Comparison of ENCODE assay signal across 23 cellular contexts in the genomic region with DNA sequence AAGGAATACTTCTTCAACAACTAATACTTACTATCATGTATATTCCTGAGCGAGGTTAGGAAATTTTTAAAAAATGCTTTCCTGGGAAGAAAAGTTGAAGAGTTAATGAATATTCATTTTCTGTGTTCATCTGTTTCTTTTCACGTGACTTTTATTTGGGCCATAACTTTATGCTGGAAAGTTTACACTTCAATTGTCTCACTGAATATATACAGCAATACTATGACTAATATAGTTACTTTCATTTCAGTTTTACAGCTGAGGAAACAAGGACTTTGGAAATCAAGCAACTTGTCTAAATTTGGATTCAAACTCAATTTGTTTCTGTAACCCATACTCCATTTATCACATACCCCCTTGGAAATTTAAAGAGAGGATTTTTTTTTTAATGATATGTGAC.
A peak's percentile ranks its signal among the peaks of the same experiment; 100 is the strongest.
DNase-seq lines count a peak whose midpoint lies in the region; ATAC-seq and TF ChIP-seq lines count a peak whose summit lies in the region.
"Had no signal": no experiment of that assay in that cellular context is flagged by ENCODE, and none has a peak within 500 bp of the region (broad histone marks: within the 10 kb centered on the region; RNA-seq: fewer than 3 reads in every experiment).

No MANE protein-coding gene starts in this region.

- dilution Hi-C loops in IMR-90 (cut with HindIII; ENCODE audit: low sequenced_read_pairs, unreplicated experiment): no loop called here
- dilution Hi-C loops in mammary epithelial cell (cut with HindIII; ENCODE audit: low sequenced_read_pairs): no loop called here

- H3K23ac ChIP-seq in IMR-90 (ENCODE audit: low read depth, low read length) (no peak overlapping the region), mesenchymal stem cell (ENCODE audit: low read length in 2 of 2) (no peak overlapping the region)

- intact Hi-C loops in IMR-90 (cut with micrococcal nuclease) (loop anchor here (10.0 kb wide), 1 partner anchor 209 kb away; no protein-coding TSS in a partner anchor), mammary epithelial cell (cut with micrococcal nuclease) (no loop called here), body of pancreas (cut with DNase I) (no loop called here)

- H3K27ac ChIP-seq in IMR-90 (ENCODE audit: insufficient read depth, low read length): no peak overlapping the region
- no peak overlapping the region for H3K27ac ChIP-seq in mammary epithelial cell (ENCODE audit: insufficient read depth, low read depth, low read length)
- no peak overlapping the region for H3K27ac ChIP-seq in mesenchymal stem cell (ENCODE audit: low read length, poor library complexity, severe bottlenecking)
- H3K27ac ChIP-seq in body of pancreas: no peak overlapping the region
- H3K27ac ChIP-seq: C4-2B, epithelial cell of prostate, foreskin keratinocyte, skin epidermis, upper lobe of right lung, WERI-Rb-1 had no signal

- DNase-seq in ELR (ENCODE audit: low read depth) (peak; percentile 35), IMR-90 (peak; percentile 51), mammary epithelial cell (peak; percentile 29), mesenchymal stem cell (peak; percentile 37), body of pancreas (no peak), DMS53 treated with DMSO at 0.1 percent for 48 hours (lab: John Stamatoyannopoulos, UW; ENCODE audit: unreplicated experiment) (no peak)
- DNase-seq: activated CD4-positive, alpha-beta T cell treated with anti-CD3 and anti-CD28 coated beads, Interleukin-2, amount 50 U/mL, for 1 hour; aorta; central memory CD4-positive, alpha-beta T cell; foreskin keratinocyte; mesendoderm; NCI-H1092; NCI-H187 treated with DMSO at 0.1 percent for 48 hours; NCI-H526; nucleus accumbens; stimulated activated CD4-positive, alpha-beta T cell treated with anti-CD3 and anti-CD28 coated beads, Interleukin-2, amount 100 ng/mL, for 24 hours; upper lobe of right lung; WERI-Rb-1 had no signal

- H2AK9ac ChIP-seq in IMR-90 (replicated peaks; ENCODE audit: low read depth, low read length, poor library complexity): no peak overlapping the region

- CTCF ChIA-PET in IMR-90 (lab: Yijun Ruan, JAX) (no interaction called here), mammary epithelial cell (lab: Charles Lee; ENCODE audit: low non-redundant PET) (no interaction called here)

- no peaks in the 10 kb centered on the region for H3K9me3 ChIP-seq in IMR-90 (ENCODE audit: control insufficient read depth, insufficient read depth, low read length)
- no peaks in the 10 kb centered on the region for H3K9me3 ChIP-seq in mammary epithelial cell (replicated peaks; ENCODE audit: insufficient read depth, low read length)
- no peaks in the 10 kb centered on the region for H3K9me3 ChIP-seq in mesenchymal stem cell (ENCODE audit: control insufficient read depth, low read length)
- no peaks in the 10 kb centered on the region for H3K9me3 ChIP-seq in body of pancreas
- H3K9me3 ChIP-seq: upper lobe of right lung had no signal

- no peaks in the 10 kb centered on the region for H4K20me1 ChIP-seq in IMR-90 (ENCODE audit: insufficient read depth, low read length)
- H4K20me1 ChIP-seq in mammary epithelial cell (ENCODE audit: insufficient read depth, low read length): no peaks in the 10 kb centered on the region

- H4K5ac ChIP-seq in IMR-90 (ENCODE audit: low read depth, low read length): no peak overlapping the region

- TF ChIP-seq CTCF in IMR-90 (conservative IDR thresholded peaks at IDR 0.05; ENCODE audit: low read depth, low read length): no peak
- TF ChIP-seq CTCF in mammary epithelial cell (conservative IDR thresholded peaks at IDR 0.05 in 1 of 2, IDR thresholded peaks at IDR 0.05 in 1 of 2; ENCODE audit: extremely low read depth in 1 of 2, insufficient read depth in 1 of 2, low read depth in 1 of 2, low read length in 2 of 2): no peak
- no peak for TF ChIP-seq CTCF in body of pancreas (IDR thresholded peaks at IDR 0.05)

- H3K9ac ChIP-seq in IMR-90 (ENCODE audit: low read depth, low read length): no peak overlapping the region
- peak overlapping the region; percentile 4 for H3K9ac ChIP-seq in mammary epithelial cell (ENCODE audit: insufficient read depth, low read length)
- peak overlapping the region; percentile 15 for H3K9ac ChIP-seq in mesenchymal stem cell (ENCODE audit: low read length)

- TF ChIP-seq RAD21 in IMR-90 (IDR thresholded peaks at IDR 0.05; ENCODE audit: low read length): no peak

- BruUV-seq in IMR-90 (replicated peaks; lab: Mats Ljungman, UMichigan): no TSS peak
- no TSS peak for BruUV-seq in mammary epithelial cell (replicated peaks; lab: Mats Ljungman, UMichigan)

- no peak overlapping the region for H2BK12ac ChIP-seq in mesenchymal stem cell (ENCODE audit: low read length in 2 of 2)

- TF ChIP-seq POLR2A in IMR-90 (IDR thresholded peaks at IDR 0.05; ENCODE audit: low read depth, low read length) (no peak), body of pancreas (IDR thresholded peaks at IDR 0.05) (no peak)

- H3K27me3 ChIP-seq in IMR-90 (ENCODE audit: control insufficient read depth, insufficient read depth, low read length) (no peaks in the 10 kb centered on the region), mammary epithelial cell (ENCODE audit: insufficient read depth, low read length) (no peaks in the 10 kb centered on the region), mesenchymal stem cell (ENCODE audit: control insufficient read depth in 1 of 2, insufficient read depth in 1 of 2, low read length in 2 of 2) (no peaks in the 10 kb centered on the region), body of pancreas (no peaks in the 10 kb centered on the region)
- H3K27me3 ChIP-seq: foreskin keratinocyte, upper lobe of right lung had no signal

- H4K8ac ChIP-seq in IMR-90 (ENCODE audit: low read depth in 2 of 2, low read length in 2 of 2) (no peak overlapping the region), mesenchymal stem cell (ENCODE audit: low read length) (no peak overlapping the region)

- peaks cover 4% of the 10 kb centered on the region; the same call in 1 of the 2 replicates for H3K4me1 ChIP-seq in IMR-90 (ENCODE audit: control insufficient read depth, insufficient read depth, low read length)
- H3K4me1 ChIP-seq in mammary epithelial cell (ENCODE audit: insufficient read depth, low read length): peaks cover 7% of the 10 kb centered on the region
- peaks cover 5% of the 10 kb centered on the region for H3K4me1 ChIP-seq in mesenchymal stem cell (ENCODE audit: control insufficient read depth, insufficient read depth, low read depth, low read length)
- no peaks in the 10 kb centered on the region for H3K4me1 ChIP-seq in body of pancreas
- H3K4me1 ChIP-seq: upper lobe of right lung had no signal

- H2AK5ac ChIP-seq in IMR-90 (ENCODE audit: low read depth, low read length) (no peak overlapping the region), mesenchymal stem cell (ENCODE audit: low read length, severe bottlenecking) (no peak overlapping the region)

- no peaks in the 10 kb centered on the region; the same call in 1 of the 2 replicates for H3K9me1 ChIP-seq in IMR-90 (ENCODE audit: insufficient read depth, low read length)

- no peak overlapping the region for H3K56ac ChIP-seq in IMR-90 (ENCODE audit: extremely low read depth, insufficient read depth, low read length)

- ATAC-seq in IMR-90 (ENCODE audit: low read depth) (no peak), body of pancreas (no peak), GM19324 (IDR thresholded peaks at IDR 0.05; ENCODE audit: low FRiP score, unreplicated experiment) (no peak)
- ATAC-seq: activated T-helper 17 cell treated with anti-CD3 and anti-CD28 coated beads, Interleukin-2, amount 50 U/mL, for 72 hours; foreskin keratinocyte; upper lobe of right lung had no signal

- peaks cover 0 to 9% of the 10 kb centered on the region in 2 experiments; a peak in 2 of 4 replicates for H3K79me1 ChIP-seq in IMR-90 (ENCODE audit: low read depth in 1 of 2, low read length in 2 of 2)
- peaks cover 5% of the 10 kb centered on the region for H3K79me1 ChIP-seq in mesenchymal stem cell (replicated peaks; ENCODE audit: low read length, poor library complexity, severe bottlenecking)

- in situ Hi-C loops in IMR-90 (cut with MboI; ENCODE audit: low sequenced_read_pairs): no loop called here
- in situ Hi-C loops in mammary epithelial cell (cut with MboI; ENCODE audit: low sequenced_read_pairs in 2 of 2): no loop called here

- no peak overlapping the region for H2BK15ac ChIP-seq in IMR-90 (ENCODE audit: low read depth, low read length)
- H2BK15ac ChIP-seq in mesenchymal stem cell (ENCODE audit: low read depth, poor library complexity, severe bottlenecking): no peak overlapping the region

- WGBS in IMR-90 (ENCODE audit: extremely low coverage in 2 of 2, insufficient read length in 1 of 2), 2 experiments: no CpG with 5 or more reads among the region's 2 CpGs
- WGBS in mammary epithelial cell (ENCODE audit: low coverage, missing lambda C conversion rate): 89% methylated on average over 2 of the region's 2 CpGs
- WGBS in mesenchymal stem cell: 80% methylated on average over 1 of the region's 2 CpGs
- 59 to 74% methylated on average over 2 of the region's 2 CpGs for WGBS in body of pancreas, 2 donors

- H3K14ac ChIP-seq in IMR-90 (replicated peaks; ENCODE audit: low read depth, low read length): no peak overlapping the region
- no peak overlapping the region for H3K14ac ChIP-seq in mesenchymal stem cell (ENCODE audit: low read length in 2 of 2)

- POLR2A ChIA-PET in IMR-90 (lab: Charles Lee; ENCODE audit: unreplicated experiment): no interaction called here

- no peak overlapping the region for H4K91ac ChIP-seq in IMR-90 (ENCODE audit: insufficient read depth, low read depth, low read length)
- H4K91ac ChIP-seq in mesenchymal stem cell (ENCODE audit: low read length): no peak overlapping the region

- H3K79me2 ChIP-seq in mammary epithelial cell (ENCODE audit: insufficient read depth, low read length): peaks cover 7% of the 10 kb centered on the region

- H3K4me2 ChIP-seq in IMR-90 (ENCODE audit: low read depth, low read length) (peak overlapping the region; percentile 2; the same call in 1 of the 2 replicates), mammary epithelial cell (ENCODE audit: insufficient read depth, low read depth, low read length) (peak overlapping the region; percentile 64), mesenchymal stem cell (ENCODE audit: low read length, poor library complexity, severe bottlenecking) (no peak overlapping the region)

- H2AFZ ChIP-seq in IMR-90 (replicated peaks; ENCODE audit: low read length, poor library complexity) (no peak overlapping the region), mammary epithelial cell (ENCODE audit: low read depth, low read length) (no peak overlapping the region), mesenchymal stem cell (ENCODE audit: low read depth, low read length) (no peak overlapping the region)

- no peaks in the 10 kb centered on the region for H3K36me3 ChIP-seq in IMR-90 (ENCODE audit: control insufficient read depth, insufficient read depth, low read length)
- H3K36me3 ChIP-seq in mammary epithelial cell (ENCODE audit: insufficient read depth, low read length): no peaks in the 10 kb centered on the region
- no peaks in the 10 kb centered on the region for H3K36me3 ChIP-seq in mesenchymal stem cell (ENCODE audit: control insufficient read depth in 1 of 2, insufficient read depth in 2 of 2, low read depth in 1 of 2, low read length in 2 of 2)
- H3K36me3 ChIP-seq in body of pancreas (replicated peaks in 1 of 2; ENCODE audit: insufficient read depth in 1 of 2, low read depth in 2 of 2): no peaks in the 10 kb centered on the region
- H3K36me3 ChIP-seq: upper lobe of right lung, WERI-Rb-1 had no signal

- H2BK120ac ChIP-seq in IMR-90 (ENCODE audit: low read depth, low read length) (no peak overlapping the region), mesenchymal stem cell (ENCODE audit: low read depth, low read length) (no peak overlapping the region)

- H3K18ac ChIP-seq in IMR-90 (ENCODE audit: low read depth, low read length) (no peak overlapping the region), mesenchymal stem cell (ENCODE audit: low read depth in 1 of 2, low read length in 2 of 2) (no peak overlapping the region)

- H3K4me3 ChIP-seq in IMR-90 (ENCODE audit: insufficient read depth, low read depth, low read length): no peak overlapping the region
- H3K4me3 ChIP-seq in mammary epithelial cell (replicated peaks in 1 of 3; ENCODE audit: insufficient read depth in 1 of 3, low read depth in 2 of 3, low read length in 3 of 3): no peak overlapping the region
- H3K4me3 ChIP-seq in mesenchymal stem cell (ENCODE audit: insufficient read depth in 1 of 2, low read depth in 1 of 2, low read length in 2 of 2): no peak overlapping the region
- no peak overlapping the region for H3K4me3 ChIP-seq in body of pancreas
- H3K4me3 ChIP-seq: skin epidermis, upper lobe of right lung had no signal

- H2BK20ac ChIP-seq in IMR-90 (ENCODE audit: low read depth, low read length): no peak overlapping the region

- H2BK5ac ChIP-seq in IMR-90 (ENCODE audit: low read depth, low read length, poor library complexity, severe bottlenecking): no peak overlapping the region
- H2BK5ac ChIP-seq in mesenchymal stem cell (ENCODE audit: low read depth, low read length, poor library complexity, severe bottlenecking): no peak overlapping the region

- H3K4ac ChIP-seq in IMR-90 (ENCODE audit: low read depth, low read length): no peak overlapping the region
- no peak overlapping the region for H3K4ac ChIP-seq in mesenchymal stem cell (ENCODE audit: low read depth in 1 of 2, low read length in 2 of 2)

Comparison
In these comparisons a context has a peak if more than half of its experiments do, and no peak if none do; other contexts are left out.
1. DNase-seq: peak in ELR (single experiment), IMR-90 (single experiment), mammary epithelial cell (single experiment) and mesenchymal stem cell (single experiment); none in body of pancreas (0 of 4) and DMS53 treated with DMSO at 0.1 percent for 48 hours (single experiment).